15 cellular contexts compared by ENCODE assay signal in the genomic region with DNA sequence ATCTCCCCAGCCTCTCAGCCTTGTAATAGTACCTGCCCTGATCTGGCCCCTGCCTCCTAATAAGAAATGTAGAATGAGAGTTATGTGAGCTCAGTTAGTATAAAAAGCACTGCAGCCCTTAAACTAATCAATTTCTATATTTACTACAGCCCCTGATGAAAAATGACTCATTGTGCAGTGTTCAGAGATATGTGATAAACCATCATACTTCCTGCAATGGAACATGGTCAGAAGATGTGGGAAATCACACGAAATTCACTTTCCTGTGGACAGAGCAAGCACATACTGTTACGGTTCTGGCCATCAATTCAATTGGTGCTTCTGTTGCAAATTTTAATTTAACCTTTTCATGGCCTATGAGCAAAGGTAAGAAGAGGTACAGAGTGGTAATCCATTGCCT.
DNase-seq lines count a peak whose midpoint lies in the region; ATAC-seq and TF ChIP-seq lines count a peak whose summit lies in the region.
"Had no signal": no experiment of that assay in that cellular context is flagged by ENCODE, and none has a peak within 500 bp of the region (broad histone marks: within the 10 kb centered on the region; RNA-seq: fewer than 3 reads in every experiment).

No MANE protein-coding gene starts in this region.

- H3K27me3 Mint-ChIP-seq in CD4-positive, CD25-positive, alpha-beta regulatory T cell: no peaks in the 10 kb centered on the region
- no peaks in the 10 kb centered on the region for H3K27me3 Mint-ChIP-seq in CD4-positive, alpha-beta T cell
- H3K27me3 Mint-ChIP-seq: CD4-positive, alpha-beta memory T cell had no signal

- no peaks in the 10 kb centered on the region for H3K27me3 ChIP-seq in CD4-positive, CD25-positive, alpha-beta regulatory T cell (ENCODE audit: control insufficient read depth, insufficient read depth, low read length)
- no peaks in the 10 kb centered on the region for H3K27me3 ChIP-seq in CD4-positive, alpha-beta T cell (ENCODE audit: control insufficient read depth, insufficient read depth, low read length)
- H3K27me3 ChIP-seq: BLaER1 treated with 17β-estradiol and CSF1 and Interleukin-3, amounts not matched to agents 10 nM and 100 nM had no signal

- H3K36me3 Mint-ChIP-seq in CD4-positive, CD25-positive, alpha-beta regulatory T cell: no peaks in the 10 kb centered on the region
- H3K36me3 Mint-ChIP-seq in CD4-positive, alpha-beta T cell (ENCODE audit: low read depth): no peaks in the 10 kb centered on the region

- H3K4me1 ChIP-seq in CD4-positive, CD25-positive, alpha-beta regulatory T cell (ENCODE audit: control insufficient read depth, insufficient read depth, low read length, poor library complexity, severe bottlenecking): peaks cover 12% of the 10 kb centered on the region
- H3K4me1 ChIP-seq: HAP-1 had no signal

- no peak for ATAC-seq in CD4-positive, CD25-positive, alpha-beta regulatory T cell (ENCODE audit: low read depth in 2 of 2)
- no peak for ATAC-seq in CD4-positive, alpha-beta T cell (ENCODE audit: poor library complexity)
- no peak for ATAC-seq in GM18502 (IDR thresholded peaks at IDR 0.05; ENCODE audit: poor library complexity, unreplicated experiment)
- ATAC-seq: GM12878, HepG2 had no signal

- in situ Hi-C loops in GM13976 (cut with MboI; ENCODE audit: low sequenced_read_pairs, unreplicated experiment): no loop called here

- peaks cover 12 to 27% (median 18%) of the 10 kb centered on the region in 4 donors for H3K4me1 Mint-ChIP-seq in CD4-positive, CD25-positive, alpha-beta regulatory T cell
- H3K4me1 Mint-ChIP-seq in CD4-positive, alpha-beta T cell (ENCODE audit: low read depth): peaks cover 4% of the 10 kb centered on the region

- H3K27ac ChIP-seq in CD4-positive, CD25-positive, alpha-beta regulatory T cell (ENCODE audit: insufficient read depth, low read length, poor library complexity, severe bottlenecking): no peak overlapping the region
- H3K27ac ChIP-seq in CD4-positive, alpha-beta T cell (ENCODE audit: low read depth, low read length): no peak overlapping the region
- H3K27ac ChIP-seq: BLaER1 treated with 17β-estradiol and CSF1 and Interleukin-3, amounts not matched to agents 10 nM and 100 nM had no signal

- no peaks in the 10 kb centered on the region for H3K9me3 ChIP-seq in CD4-positive, CD25-positive, alpha-beta regulatory T cell (ENCODE audit: control insufficient read depth in 2 of 2, low read length in 2 of 2)
- H3K9me3 ChIP-seq in CD4-positive, alpha-beta T cell (ENCODE audit: control insufficient read depth, low read length): no peaks in the 10 kb centered on the region
- H3K9me3 ChIP-seq: BLaER1 treated with 17β-estradiol and CSF1 and Interleukin-3, amounts not matched to agents 10 nM and 100 nM; HAP-1 had no signal

- H3K9me3 Mint-ChIP-seq in CD4-positive, CD25-positive, alpha-beta regulatory T cell: peaks cover 0 to 2% (median 0%) of the 10 kb centered on the region in 7 donors
- no peaks in the 10 kb centered on the region for H3K9me3 Mint-ChIP-seq in CD4-positive, alpha-beta T cell

- CTCF ChIA-PET in CD4-positive, alpha-beta T cell (lab: Charles Lee): no interaction called here

- peak overlapping the region in 1 of 3 donors; percentile 57 for H3K27ac Mint-ChIP-seq in CD4-positive, CD25-positive, alpha-beta regulatory T cell
- no peak overlapping the region for H3K27ac Mint-ChIP-seq in CD4-positive, alpha-beta T cell

- intact Hi-C loops in CD4-positive, alpha-beta T cell (cut with DNase I, micrococcal nuclease): no loop called here

- H3K36me3 ChIP-seq in CD4-positive, CD25-positive, alpha-beta regulatory T cell (ENCODE audit: control insufficient read depth, insufficient read depth, low read length): no peaks in the 10 kb centered on the region
- H3K36me3 ChIP-seq: BLaER1 treated with 17β-estradiol and CSF1 and Interleukin-3, amounts not matched to agents 10 nM and 100 nM; HAP-1 had no signal

- H3K4me3 Mint-ChIP-seq in CD4-positive, CD25-positive, alpha-beta regulatory T cell: no peak overlapping the region
- no peak overlapping the region for H3K4me3 Mint-ChIP-seq in CD4-positive, alpha-beta T cell
- H3K4me3 Mint-ChIP-seq: CD4-positive, alpha-beta memory T cell had no signal

- DNase-seq in CD4-positive, CD25-positive, alpha-beta regulatory T cell: no peak
- DNase-seq in ELR (ENCODE audit: low read depth) (peak; percentile 38), choroid plexus epithelial cell (ENCODE audit: low read depth) (peak; percentile 32), foreskin fibroblast (peak; percentile 15 to 40), GM13976 (ENCODE audit: low spot score) (no peak), amniotic stem cell (lab: John Stamatoyannopoulos, UW) (no peak)
- DNase-seq in CD4-positive, alpha-beta T cell: no peak
- DNase-seq: ACHN; CD4-positive, alpha-beta memory T cell; DMS53 had no signal

- TF ChIP-seq CTCF in choroid plexus epithelial cell (conservative IDR thresholded peaks at IDR 0.05; ENCODE audit: low read depth, low read length) (no peak), foreskin fibroblast (IDR thresholded peaks at IDR 0.05; ENCODE audit: low read depth, low read length) (no peak), GM13976 (IDR thresholded peaks at IDR 0.05; ENCODE audit: borderline replicate concordance, control extremely low read depth, extremely low read depth, insufficient read depth, missing control alignments) (no peak)
- no peak for TF ChIP-seq CTCF in CD4-positive, alpha-beta T cell (IDR thresholded peaks at IDR 0.05)

- POLR2A ChIA-PET in CD4-positive, alpha-beta T cell (lab: Charles Lee): no interaction called here

- H3K4me3 ChIP-seq in CD4-positive, CD25-positive, alpha-beta regulatory T cell (ENCODE audit: low read depth, low read length): peak overlapping the region; percentile 22
- H3K4me3 ChIP-seq in choroid plexus epithelial cell (ENCODE audit: low read depth, low read length) (no peak overlapping the region), foreskin fibroblast (ENCODE audit: low read depth in 1 of 2, low read length in 2 of 2) (no peak overlapping the region)
- H3K4me3 ChIP-seq: BLaER1 treated with 17β-estradiol and CSF1 and Interleukin-3, amounts not matched to agents 10 nM and 100 nM; GM12878; HAP-1 had no signal

Comparison
In these comparisons a context has a peak if more than half of its experiments do, and no peak if none do; other contexts are left out.
1. DNase-seq: peak in ELR (single experiment), choroid plexus epithelial cell (single experiment) and foreskin fibroblast (2 of 2); none in CD4-positive, CD25-positive, alpha-beta regulatory T cell (0 of 3), GM13976 (single experiment), CD4-positive, alpha-beta T cell (0 of 10) and amniotic stem cell (single experiment).